ENCODE assay signal across 17 cellular contexts in the genomic region with DNA sequence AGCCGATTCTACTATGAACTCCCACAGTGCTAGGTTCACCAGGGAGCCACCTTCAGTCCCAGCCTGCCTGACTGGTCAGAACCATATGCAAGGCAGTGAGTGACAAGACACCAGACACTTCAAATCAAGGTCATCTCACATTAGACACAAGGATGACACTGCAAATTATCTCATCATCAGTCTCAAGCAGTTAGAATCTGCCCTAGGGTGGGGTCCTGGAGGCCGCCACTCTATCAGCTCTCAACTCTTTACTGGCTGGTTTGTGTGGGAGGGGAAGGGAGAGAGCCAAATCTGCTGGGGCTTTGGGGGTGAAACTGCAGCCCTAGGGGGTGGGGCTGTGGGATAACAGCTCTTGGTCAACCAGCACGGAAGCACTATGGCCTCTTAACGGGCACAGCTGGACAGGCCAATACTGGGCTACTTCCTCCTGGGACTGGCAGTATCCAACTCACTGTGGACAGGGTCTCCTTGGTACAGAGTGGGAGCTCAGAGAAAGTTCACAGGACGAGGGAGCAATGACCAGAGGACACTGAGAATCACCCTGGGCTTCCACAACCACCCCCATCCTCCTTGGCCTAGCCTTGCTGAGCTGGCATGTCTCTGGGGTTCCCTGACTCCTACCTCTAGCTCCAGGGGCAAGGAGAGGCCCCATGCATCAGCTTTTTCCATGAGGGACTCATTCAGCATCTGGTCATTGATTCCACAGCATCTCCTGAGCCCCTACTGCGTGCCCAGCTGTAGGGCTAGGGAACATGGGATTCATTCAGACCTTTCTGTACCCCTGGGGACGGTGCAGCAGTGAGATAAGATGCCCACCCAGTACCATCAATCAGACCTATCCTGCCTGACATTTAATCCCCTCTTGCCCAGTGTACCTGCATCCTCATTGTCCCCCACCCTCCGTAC. TPM values are rescaled to one million over a fixed set of nuclear protein-coding genes. Genes with fewer than 3 reads are reported as not detected.
DNase-seq lines count a peak whose midpoint lies in the region; ATAC-seq and TF ChIP-seq lines count a peak whose summit lies in the region.
"Had no signal": no experiment of that assay in that cellular context is flagged by ENCODE, and none has a peak within 500 bp of the region (broad histone marks: within the 10 kb centered on the region; RNA-seq: fewer than 3 reads in every experiment).

No MANE protein-coding gene starts in this region.

- H3K4me1 ChIP-seq in adrenal gland (replicated peaks in 1 of 2) (peaks cover 0 to 4% of the 10 kb centered on the region in 2 donors), mucosa of descending colon (ENCODE audit: low read depth) (peaks cover 16% of the 10 kb centered on the region)

- peaks cover 32% of the 10 kb centered on the region for H3K27me3 ChIP-seq in adrenal gland
- H3K27me3 ChIP-seq: body of pancreas, vagina had no signal

- no peaks in the 10 kb centered on the region for H3K9me3 Mint-ChIP-seq in type B pancreatic cell

- no peak for TF ChIP-seq CTCF in adrenal gland (IDR thresholded peaks at IDR 0.05)
- no peak for TF ChIP-seq CTCF in mucosa of descending colon (IDR thresholded peaks at IDR 0.05)
- TF ChIP-seq CTCF in type B pancreatic cell (conservative IDR thresholded peaks at IDR 0.05): no peak

- no peak overlapping the region for H3K4me3 ChIP-seq in adrenal gland
- no peak overlapping the region for H3K4me3 ChIP-seq in mucosa of descending colon
- H3K4me3 ChIP-seq: body of pancreas, vagina had no signal

- H3K36me3 ChIP-seq in adrenal gland (replicated peaks in 1 of 2) (no peaks in the 10 kb centered on the region), mucosa of descending colon (ENCODE audit: low read depth) (no peaks in the 10 kb centered on the region)
- H3K36me3 ChIP-seq: vagina had no signal

- 75 to 86% (median 77%) methylated on average over 8 of the region's 8 CpGs for WGBS in adrenal gland, 4 donors

- H3K9me3 ChIP-seq in adrenal gland (replicated peaks in 1 of 3) (no peaks in the 10 kb centered on the region), mucosa of descending colon (no peaks in the 10 kb centered on the region)
- H3K9me3 ChIP-seq: body of pancreas, vagina had no signal

- H3K4me3 Mint-ChIP-seq in type B pancreatic cell: no peak overlapping the region

- TF ChIP-seq POLR2A in adrenal gland (IDR thresholded peaks at IDR 0.05): no peak

- H3K36me3 Mint-ChIP-seq in type B pancreatic cell: no peaks in the 10 kb centered on the region

- DNase-seq in cardiac septum (ENCODE audit: low spot score) (peak; percentile 78), Right ventricle myocardium inferior (ENCODE audit: missing footprints) (no peak), adrenal gland (peak in 5 of 7 donors; percentile 7 to 49 (median 11)), mucosa of descending colon (peak in 2 of 3 donors; percentile 3 to 26), type B pancreatic cell (ENCODE audit: extremely low spot score, unreplicated experiment) (peak; percentile 68)
- DNase-seq: activated T-cell treated with anti-CD3 and anti-CD28 coated beads for 4 hours, DMS153, NCI-H1436, NCI-H524 had no signal

- peaks cover 5% of the 10 kb centered on the region for H3K27me3 Mint-ChIP-seq in type B pancreatic cell

- no peak for ATAC-seq in Right ventricle myocardium inferior
- ATAC-seq in mucosa of descending colon: no peak
- no peak for ATAC-seq in GM18511 (IDR thresholded peaks at IDR 0.05; ENCODE audit: unreplicated experiment)
- ATAC-seq in HG03469 (IDR thresholded peaks at IDR 0.05; ENCODE audit: unreplicated experiment): no peak
- ATAC-seq in HG03342 (IDR thresholded peaks at IDR 0.05; ENCODE audit: unreplicated experiment): no peak
- ATAC-seq: body of pancreas, left colon had no signal

- H3K27ac ChIP-seq in adrenal gland: no peak overlapping the region
- H3K27ac ChIP-seq: body of pancreas, vagina had no signal

- H3K27ac Mint-ChIP-seq in type B pancreatic cell: no peak overlapping the region

- H3K4me1 Mint-ChIP-seq in type B pancreatic cell (ENCODE audit: unreplicated experiment): no peaks in the 10 kb centered on the region

- intact Hi-C loops in cardiac septum (cut with DNase I): no loop called here
- intact Hi-C loops in Right ventricle myocardium inferior (cut with DNase I): no loop called here
- intact Hi-C loops in adrenal gland (cut with DNase I): no loop called here
- intact Hi-C loops in mucosa of descending colon (cut with DNase I, micrococcal nuclease): no loop called here

RNA-seq across cellular contexts. Expression of gene GPRIN2, which starts 5.4 kb away (rescaled TPM):
- total RNA-seq in cardiac septum: not detected
- not detected for total RNA-seq in Right ventricle myocardium inferior
- total RNA-seq in adrenal gland: under 1 TPM in 2 of 8 donors, not detected in 6; 0.28 to 0.44 TPM
- under 1 TPM in 2 of 3 donors, not detected in 1; 0.17 to 0.56 TPM for polyA plus RNA-seq in adrenal gland
- 10 to 100 TPM; 17.2 to 58.7 (median 40.7) TPM for total RNA-seq in mucosa of descending colon
- total RNA-seq in type B pancreatic cell (ENCODE audit: low replicate concordance): 4.4 and 7.0 TPM in 2 replicates
- total RNA-seq: T-helper 2 cell treated with Interferon-gamma antibody and Interleukin-4, amounts not matched to agents 100 ng/mL and 5 ng/mL, for 36 hours had no signal

RNA-seq across cellular contexts. Expression of gene SYT15, which starts 27.9 kb away (rescaled TPM):
- total RNA-seq in cardiac septum: 6.7 TPM
- 3.2 TPM for total RNA-seq in Right ventricle myocardium inferior
- 10 to 100 TPM in 1 of 8 donors, 1 to 10 TPM in 6, under 1 TPM in 1; 0.95 to 32.5 (median 2.8) TPM for total RNA-seq in adrenal gland
- polyA plus RNA-seq in adrenal gland: 1 to 10 TPM in 2 of 3 donors, under 1 TPM in 1; 0.72 to 1.6 (median 1.3) TPM
- total RNA-seq in mucosa of descending colon: 1 to 10 TPM; 1.4 to 3.2 (median 2.3) TPM
- total RNA-seq in type B pancreatic cell (ENCODE audit: low replicate concordance): 1.2 and 1.3 TPM in 2 replicates
- polyA plus RNA-seq: neural cell had no signal
